Comparison of ENCODE assay signal across 11 cellular contexts in genomic region chr14:54312166-54312801, GRCh38.
DNase-seq lines count a peak whose midpoint lies in the region.
"Had no signal": no experiment of that assay in that cellular context is flagged by ENCODE, and none has a peak within 500 bp of the region (broad histone marks: within the 10 kb centered on the region; RNA-seq: fewer than 3 reads in every experiment).

No MANE protein-coding gene starts in this region.

- H3K27ac ChIP-seq in SK-N-MC: no peak overlapping the region
- H3K27ac ChIP-seq: colonic mucosa, Peyer's patch, vagina had no signal

- no peaks in the 10 kb centered on the region for H3K36me3 ChIP-seq in SK-N-MC (ENCODE audit: insufficient read depth, low read length)
- H3K36me3 ChIP-seq: colonic mucosa, Peyer's patch, vagina had no signal

- no peaks in the 10 kb centered on the region for H3K9me3 ChIP-seq in SK-N-MC (ENCODE audit: low read depth, low read length)
- H3K9me3 ChIP-seq: colonic mucosa, Peyer's patch, vagina had no signal

- DNase-seq in H4 (ENCODE audit: low spot score): peak; percentile 93
- peak; percentile 18 for DNase-seq in SK-N-MC (ENCODE audit: low read depth, low spot score)
- peak; percentile 68 for DNase-seq in fibroblast of the conjunctiva (ENCODE audit: low read depth)
- DNase-seq in stromal cell of bone marrow (ENCODE audit: low read depth): peak; percentile 77
- no peak for DNase-seq in posterior cingulate gyrus
- DNase-seq in effector CD8-positive, alpha-beta T cell (lab: John Stamatoyannopoulos, UW): no peak
- DNase-seq in NOMO-1 treated with DMSO at 0.1 percent for 48 hours (lab: John Stamatoyannopoulos, UW; ENCODE audit: unreplicated experiment): no peak
- DNase-seq: colonic mucosa, KG1, Peyer's patch had no signal

- no peak overlapping the region for H3K4me3 ChIP-seq in SK-N-MC
- H3K4me3 ChIP-seq: colonic mucosa, Peyer's patch, vagina had no signal

- intact Hi-C loops in posterior cingulate gyrus (cut with DNase I): no loop called here

- no peak overlapping the region for H3K9ac ChIP-seq in SK-N-MC (ENCODE audit: insufficient read length)

Comparison
In these comparisons a context has a peak if more than half of its experiments do, and no peak if none do; other contexts are left out.
1. DNase-seq: peak in H4 (single experiment), SK-N-MC (single experiment), fibroblast of the conjunctiva (single experiment) and stromal cell of bone marrow (single experiment); none in posterior cingulate gyrus (0 of 10), effector CD8-positive, alpha-beta T cell (single experiment) and NOMO-1 treated with DMSO at 0.1 percent for 48 hours (single experiment).